27 cellular contexts compared by ENCODE assay signal in genomic region chr12:57169969-57170368, GRCh38. TPM values are rescaled to one million over a fixed set of nuclear protein-coding genes. Genes with fewer than 3 reads are reported as not detected.
"Had no signal": no experiment of that assay in that cellular context is flagged by ENCODE, and none has a peak within 500 bp of the region (broad histone marks: within the 10 kb centered on the region; RNA-seq: fewer than 3 reads in every experiment).

No MANE protein-coding gene starts in this region.

- H3K36me3 Mint-ChIP-seq: activated naive CD4-positive, alpha-beta T cell treated with anti-CD3 and anti-CD28 coated beads, Interleukin-2, amount 10 ng/mL, durations not matched to agents 7 days and 5 days had no signal

- H3K9me3 Mint-ChIP-seq: activated naive CD4-positive, alpha-beta T cell treated with anti-CD3 and anti-CD28 coated beads, Interleukin-2, amount 10 ng/mL, durations not matched to agents 7 days and 5 days; activated naive CD8-positive, alpha-beta T cell treated with anti-CD3 and anti-CD28 coated beads, Interleukin-2, amount 50 U/mL, for 24 hours; dendritic cell treated with granulocyte-macrophage colony-stimulating factor and Interleukin-4, amounts not matched to agents 40 ng/mL and 50 ng/mL, for 4 days; mesothelial cell of epicardium; stimulated activated naive CD8-positive, alpha-beta T cell treated with anti-CD3 and anti-CD28 coated beads, Interleukin-15, Interleukin-2, amounts not matched to agents 100 ng/mL and 50 ng/mL, for 24 hours; T-helper 1 cell treated with Interleukin-12 subunit alpha and Interleukin-12 subunit beta and Interleukin-4 antibody, amounts not matched to agents 30 μg/mL and 1 μg/mL, for 36 hours; type B pancreatic cell had no signal

- H3K27ac Mint-ChIP-seq: activated naive CD4-positive, alpha-beta T cell treated with anti-CD3 and anti-CD28 coated beads, Interleukin-2, amount 10 ng/mL, durations not matched to agents 7 days and 5 days; activated naive CD8-positive, alpha-beta T cell treated with anti-CD3 and anti-CD28 coated beads, Interleukin-2, amount 50 U/mL, for 24 hours; dendritic cell treated with granulocyte-macrophage colony-stimulating factor and Interleukin-4, amounts not matched to agents 40 ng/mL and 50 ng/mL, for 4 days; mesothelial cell of epicardium; stimulated activated naive CD8-positive, alpha-beta T cell treated with anti-CD3 and anti-CD28 coated beads, Interleukin-15, Interleukin-2, amounts not matched to agents 100 ng/mL and 50 ng/mL, for 24 hours; T-helper 1 cell treated with Interleukin-12 subunit alpha and Interleukin-12 subunit beta and Interleukin-4 antibody, amounts not matched to agents 30 μg/mL and 1 μg/mL, for 36 hours had no signal

- H3K4me3 Mint-ChIP-seq: activated naive CD4-positive, alpha-beta T cell treated with anti-CD3 and anti-CD28 coated beads, Interleukin-2, amount 10 ng/mL, durations not matched to agents 7 days and 5 days; activated naive CD8-positive, alpha-beta T cell treated with anti-CD3 and anti-CD28 coated beads, Interleukin-2, amount 50 U/mL, for 24 hours; dendritic cell treated with granulocyte-macrophage colony-stimulating factor and Interleukin-4, amounts not matched to agents 40 ng/mL and 50 ng/mL, for 4 days; mesothelial cell of epicardium; stimulated activated naive CD8-positive, alpha-beta T cell treated with anti-CD3 and anti-CD28 coated beads, Interleukin-15, Interleukin-2, amounts not matched to agents 100 ng/mL and 50 ng/mL, for 24 hours; T-helper 1 cell treated with Interleukin-12 subunit alpha and Interleukin-12 subunit beta and Interleukin-4 antibody, amounts not matched to agents 30 μg/mL and 1 μg/mL, for 36 hours; type B pancreatic cell had no signal

- H3K27me3 Mint-ChIP-seq: activated naive CD8-positive, alpha-beta T cell treated with anti-CD3 and anti-CD28 coated beads, Interleukin-2, amount 50 U/mL, for 24 hours; dendritic cell treated with granulocyte-macrophage colony-stimulating factor and Interleukin-4, amounts not matched to agents 40 ng/mL and 50 ng/mL, for 4 days; stimulated activated naive CD8-positive, alpha-beta T cell treated with anti-CD3 and anti-CD28 coated beads, Interleukin-15, Interleukin-2, amounts not matched to agents 100 ng/mL and 50 ng/mL, for 24 hours; type B pancreatic cell had no signal

- DNase-seq: activated CD4-positive, alpha-beta T cell treated with anti-CD3 and anti-CD28 coated beads, Interleukin-2, amount 50 U/mL, for 1 hour; activated CD4-positive, CD25-positive, alpha-beta regulatory T cell treated with anti-CD3 and anti-CD28 coated beads, Interleukin-2, amount 50 U/mL, for 72 hours; activated CD8-positive, alpha-beta memory T cell treated with anti-CD3 and anti-CD28 coated beads for 24 hours; activated CD8-positive, alpha-beta memory T cell treated with anti-CD3 and anti-CD28 coated beads, Interleukin-2, amount 50 U/mL, for 48 hours; activated effector memory CD4-positive, alpha-beta T cell treated with Interleukin-2 at 50 U/mL for 16 hours; activated naive CD4-positive, alpha-beta T cell treated with anti-CD3 and anti-CD28 coated beads, Interleukin-2, amount 10 ng/mL, durations not matched to agents 7 days and 5 days; activated naive CD8-positive, alpha-beta T cell treated with anti-CD3 and anti-CD28 coated beads, Interleukin-2, amount 50 U/mL, for 24 hours; activated T-cell treated with anti-CD3 and anti-CD28 coated beads, Interleukin-2, amount 50 U/mL, for 48 hours; effector memory CD4-positive, alpha-beta T cell; foreskin keratinocyte; islet precursor cell; lower lobe of right lung had no signal

- H3K4me3 ChIP-seq: ascending aorta, lower lobe of right lung, prostate gland, right atrium auricular region, skin epidermis had no signal

- H3K27ac ChIP-seq: foreskin keratinocyte, lower lobe of right lung, prostate gland, right atrium auricular region had no signal

- H3K4me1 ChIP-seq: ascending aorta, lower lobe of right lung, prostate gland, right atrium auricular region had no signal

- H3K27me3 ChIP-seq: ascending aorta, foreskin keratinocyte, right atrium auricular region had no signal

- H3K4me1 Mint-ChIP-seq: activated naive CD4-positive, alpha-beta T cell treated with anti-CD3 and anti-CD28 coated beads, Interleukin-2, amount 10 ng/mL, durations not matched to agents 7 days and 5 days had no signal

- ATAC-seq: activated naive CD8-positive, alpha-beta T cell treated with anti-CD3 and anti-CD28 coated beads, Interleukin-2, amount 50 U/mL, for 24 hours; foreskin keratinocyte; lower lobe of right lung had no signal

RNA-seq across cellular contexts. Expression of gene LRP1-AS, which starts 22.6 kb away (rescaled TPM):
- total RNA-seq: ascending aorta, cerebellum, endothelial cell of umbilical vein, fibroblast of lung, foreskin keratinocyte, lower lobe of right lung, mesothelial cell of epicardium, omental fat pad, prostate gland, right atrium auricular region, temporal lobe had no signal
- polyA plus RNA-seq: endothelial cell of umbilical vein, fibroblast of lung, foreskin keratinocyte, neural cell had no signal

RNA-seq across cellular contexts. Expression of gene NXPH4, which starts 46.6 kb away (rescaled TPM):
- total RNA-seq: ascending aorta, endothelial cell of umbilical vein, lower lobe of right lung had no signal

RNA-seq across cellular contexts. Expression of gene STAT6, which starts 58.8 kb away (rescaled TPM):
- polyA plus RNA-seq: neural cell had no signal
